Comparison of ENCODE assay signal across 15 cellular contexts in the genomic region with DNA sequence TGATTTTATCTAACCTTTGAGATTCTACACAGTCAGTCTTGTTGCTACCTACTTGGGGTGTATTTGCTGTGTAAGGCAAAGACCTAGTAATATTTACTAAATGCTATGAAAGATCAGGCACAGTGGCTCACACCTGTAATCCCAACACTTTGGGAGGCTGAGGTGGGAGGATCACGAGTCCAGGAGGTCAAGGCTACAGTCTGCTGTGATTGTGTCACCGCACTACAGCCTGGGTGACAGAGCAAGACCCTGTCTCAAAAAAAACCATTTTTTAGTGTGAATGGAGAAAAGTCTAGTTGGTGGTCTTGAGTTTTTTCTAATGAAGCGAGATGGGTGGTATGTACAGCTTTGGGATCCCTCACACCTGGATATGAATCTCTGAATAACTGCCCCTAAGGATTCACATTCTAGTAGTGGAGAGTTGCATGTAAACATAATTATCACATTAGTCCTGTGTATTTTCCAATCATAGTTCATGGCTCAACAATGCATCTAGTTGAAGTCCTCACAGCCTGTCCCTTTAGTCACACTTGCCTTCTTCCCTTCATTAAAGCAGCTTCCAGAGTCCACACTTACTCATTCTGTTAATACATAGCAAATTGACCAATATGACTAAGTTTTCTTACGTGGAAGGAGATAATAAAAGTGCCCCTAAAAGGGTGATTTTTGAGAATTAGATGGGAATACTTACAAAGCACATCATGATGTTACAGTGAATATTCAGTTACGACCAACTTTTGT. TPM values are rescaled to one million over a fixed set of nuclear protein-coding genes. Genes with fewer than 3 reads are reported as not detected.
DNase-seq lines count a peak whose midpoint lies in the region; ATAC-seq and TF ChIP-seq lines count a peak whose summit lies in the region.
"Had no signal": no experiment of that assay in that cellular context is flagged by ENCODE, and none has a peak within 500 bp of the region (broad histone marks: within the 10 kb centered on the region; RNA-seq: fewer than 3 reads in every experiment).

No MANE protein-coding gene starts in this region.

- no peak overlapping the region for H3K27ac ChIP-seq in PC-9
- H3K27ac ChIP-seq: SJCRH30 had no signal

- intact Hi-C loops in PC-9 (cut with micrococcal nuclease; ENCODE audit: unreplicated experiment), result no loop called here

- H3K4me1 ChIP-seq in PC-9 (replicated peaks; ENCODE audit: insufficient read depth), result peaks cover 33% of the 10 kb centered on the region

- H2AFZ ChIP-seq in PC-9, result no peak overlapping the region

- no peak overlapping the region for H3K4me3 ChIP-seq in PC-9
- H3K4me3 ChIP-seq: SJCRH30 had no signal

- no peak for DNase-seq in activated naive CD4-positive, alpha-beta T cell treated with anti-CD3 and anti-CD28 coated beads, Interleukin-2, amount 50 U/mL, for 72 hours (ENCODE audit: low spot score in 2 of 2)
- no peak for DNase-seq in activated naive CD4-positive, alpha-beta T cell (lab: John Stamatoyannopoulos, UW)
- DNase-seq in NCI-H1930 (lab: John Stamatoyannopoulos, UW) (peak; percentile 17 to 37), NCI-H345 treated with DMSO at 0.1 percent for 48 hours (lab: John Stamatoyannopoulos, UW; ENCODE audit: unreplicated experiment) (no peak), PC-9 (no peak)
- DNase-seq in central memory CD8-positive, alpha-beta T cell (ENCODE audit: low spot score in 2 of 2), result no peak
- DNase-seq in stimulated activated effector memory CD8-positive, alpha-beta T cell treated with anti-CD3 and anti-CD28 coated beads, Interleukin-12 subunit alpha, Interleukin-12 subunit beta, amount 100 ng/mL, for 72 hours (ENCODE audit: low spot score in 2 of 2), result no peak
- DNase-seq: amniotic stem cell; BE2C; effector CD4-positive, alpha-beta T cell; NCI-H1092 treated with DMSO at 0.1 percent for 48 hours; NCI-H524 treated with DMSO at 0.1 percent for 48 hours; SJCRH30; stimulated activated naive CD4-positive, alpha-beta T cell treated with Interleukin-2 at 50 U/mL for 16 hours had no signal

- no TSS peak for BruUV-seq in PC-9 (replicated peaks; lab: Mats Ljungman, UMichigan)

- CTCF ChIA-PET in PC-9 (lab: Charles Lee), result no interaction called here

- peaks cover 52% of the 10 kb centered on the region for H4K20me1 ChIP-seq in PC-9 (ENCODE audit: insufficient read depth)

- no peaks in the 10 kb centered on the region for H3K27me3 Mint-ChIP-seq in central memory CD8-positive, alpha-beta T cell

- peaks cover 53% of the 10 kb centered on the region for H3K4me1 Mint-ChIP-seq in central memory CD8-positive, alpha-beta T cell
- H3K4me1 Mint-ChIP-seq in stimulated activated effector memory CD8-positive, alpha-beta T cell treated with anti-CD3 and anti-CD28 coated beads, Interleukin-12 subunit alpha, Interleukin-12 subunit beta, amount 100 ng/mL, for 72 hours, result peaks cover 57% of the 10 kb centered on the region

- no peaks in the 10 kb centered on the region for H3K9me3 ChIP-seq in PC-9 (ENCODE audit: insufficient read depth, low read depth)
- H3K9me3 ChIP-seq: BE2C, SJCRH30 had no signal

- ATAC-seq in activated naive CD4-positive, alpha-beta T cell treated with anti-CD3 and anti-CD28 coated beads, Interleukin-2, amount 50 U/mL, for 72 hours, result no peak
- no peak for ATAC-seq in central memory CD8-positive, alpha-beta T cell (replicated peaks; ENCODE audit: extremely low read depth, poor library complexity, severe bottlenecking)
- ATAC-seq in stimulated activated effector memory CD8-positive, alpha-beta T cell treated with anti-CD3 and anti-CD28 coated beads, Interleukin-12 subunit alpha, Interleukin-12 subunit beta, amount 100 ng/mL, for 72 hours, result peak; percentile 76
- ATAC-seq in HG03439 (IDR thresholded peaks at IDR 0.05; ENCODE audit: unreplicated experiment), result no peak

- H3K9me2 ChIP-seq in PC-9 (ENCODE audit: insufficient read depth), result no peaks in the 10 kb centered on the region

- no peak for TF ChIP-seq CTCF in PC-9 (conservative IDR thresholded peaks at IDR 0.05)

- H3K27me3 ChIP-seq in PC-9 (ENCODE audit: insufficient read depth, low read depth), result no peaks in the 10 kb centered on the region
- H3K27me3 ChIP-seq: BE2C, SJCRH30 had no signal

- POLR2A ChIA-PET in PC-9 (lab: Charles Lee; ENCODE audit: unreplicated experiment), result interaction anchor here (0.6 kb wide), 1 partner anchor 327 kb away, joined by 9 read pairs; no protein-coding TSS in a partner anchor

- H3K27ac Mint-ChIP-seq in activated naive CD4-positive, alpha-beta T cell treated with anti-CD3 and anti-CD28 coated beads, Interleukin-2, amount 50 U/mL, for 72 hours, result peak overlapping the region; percentile 46 to 66
- H3K27ac Mint-ChIP-seq in central memory CD8-positive, alpha-beta T cell (ENCODE audit: low read depth), result peak overlapping the region; percentile 22
- H3K27ac Mint-ChIP-seq in stimulated activated effector memory CD8-positive, alpha-beta T cell treated with anti-CD3 and anti-CD28 coated beads, Interleukin-12 subunit alpha, Interleukin-12 subunit beta, amount 100 ng/mL, for 72 hours, result peak overlapping the region; percentile 73

- peaks cover 18 to 36% of the 10 kb centered on the region in 2 donors for H3K36me3 Mint-ChIP-seq in activated naive CD4-positive, alpha-beta T cell treated with anti-CD3 and anti-CD28 coated beads, Interleukin-2, amount 50 U/mL, for 72 hours
- H3K36me3 Mint-ChIP-seq in central memory CD8-positive, alpha-beta T cell (ENCODE audit: insufficient read depth), result peaks cover 56% of the 10 kb centered on the region
- peaks cover 82% of the 10 kb centered on the region for H3K36me3 Mint-ChIP-seq in stimulated activated effector memory CD8-positive, alpha-beta T cell treated with anti-CD3 and anti-CD28 coated beads, Interleukin-12 subunit alpha, Interleukin-12 subunit beta, amount 100 ng/mL, for 72 hours

- peaks cover 93% of the 10 kb centered on the region for H3F3A ChIP-seq in PC-9 (ENCODE audit: insufficient read depth, low read depth)

- peaks cover 34% of the 10 kb centered on the region for H3K79me2 ChIP-seq in PC-9 (ENCODE audit: low read depth)

- H3K4me3 Mint-ChIP-seq in central memory CD8-positive, alpha-beta T cell, result no peak overlapping the region
- H3K4me3 Mint-ChIP-seq in stimulated activated effector memory CD8-positive, alpha-beta T cell treated with anti-CD3 and anti-CD28 coated beads, Interleukin-12 subunit alpha, Interleukin-12 subunit beta, amount 100 ng/mL, for 72 hours, result peak overlapping the region; percentile 18

- no peaks in the 10 kb centered on the region for H3K9me3 Mint-ChIP-seq in activated naive CD4-positive, alpha-beta T cell treated with anti-CD3 and anti-CD28 coated beads, Interleukin-2, amount 50 U/mL, for 72 hours
- H3K9me3 Mint-ChIP-seq in central memory CD8-positive, alpha-beta T cell, result no peaks in the 10 kb centered on the region
- H3K9me3 Mint-ChIP-seq in stimulated activated effector memory CD8-positive, alpha-beta T cell treated with anti-CD3 and anti-CD28 coated beads, Interleukin-12 subunit alpha, Interleukin-12 subunit beta, amount 100 ng/mL, for 72 hours, result no peaks in the 10 kb centered on the region

- H3K4me2 ChIP-seq in PC-9, result no peak overlapping the region

- H3K36me3 ChIP-seq in PC-9 (ENCODE audit: low read depth), result peaks cover 48% of the 10 kb centered on the region

RNA-seq across cellular contexts. Expression of a gene that starts 7.4 kb away (rescaled TPM):
- 1,000 to 10,000 TPM; 1,438 to 1,746 TPM for total RNA-seq in activated naive CD4-positive, alpha-beta T cell treated with anti-CD3 and anti-CD28 coated beads, Interleukin-2, amount 50 U/mL, for 72 hours
- total RNA-seq in PC-9 (2021), result 711 and 754 TPM in 2 replicates

RNA-seq across cellular contexts. Expression of a gene that starts 11.8 kb away (rescaled TPM):
- total RNA-seq in activated naive CD4-positive, alpha-beta T cell treated with anti-CD3 and anti-CD28 coated beads, Interleukin-2, amount 50 U/mL, for 72 hours, result 1 to 10 TPM; 1.8 to 3.4 TPM
- total RNA-seq in PC-9 (2021), result 2.0 and 3.8 TPM in 2 replicates

Comparison
In these comparisons a context has a peak if more than half of its experiments do, and no peak if none do; other contexts are left out.
1. DNase-seq: peak in NCI-H1930 (2 of 2); none in activated naive CD4-positive, alpha-beta T cell treated with anti-CD3 and anti-CD28 coated beads, Interleukin-2, amount 50 U/mL, for 72 hours (0 of 2), activated naive CD4-positive, alpha-beta T cell (0 of 4), central memory CD8-positive, alpha-beta T cell (0 of 2), stimulated activated effector memory CD8-positive, alpha-beta T cell treated with anti-CD3 and anti-CD28 coated beads, Interleukin-12 subunit alpha, Interleukin-12 subunit beta, amount 100 ng/mL, for 72 hours (0 of 2), NCI-H345 treated with DMSO at 0.1 percent for 48 hours (single experiment) and PC-9 (0 of 2).
2. H3K27ac Mint-ChIP-seq: peak in every context shown above with its lines; median percentile 73 in stimulated activated effector memory CD8-positive, alpha-beta T cell treated with anti-CD3 and anti-CD28 coated beads, Interleukin-12 subunit alpha, Interleukin-12 subunit beta, amount 100 ng/mL, for 72 hours; 56 in activated naive CD4-positive, alpha-beta T cell treated with anti-CD3 and anti-CD28 coated beads, Interleukin-2, amount 50 U/mL, for 72 hours; 22 in central memory CD8-positive, alpha-beta T cell.